In the genomic region with DNA sequence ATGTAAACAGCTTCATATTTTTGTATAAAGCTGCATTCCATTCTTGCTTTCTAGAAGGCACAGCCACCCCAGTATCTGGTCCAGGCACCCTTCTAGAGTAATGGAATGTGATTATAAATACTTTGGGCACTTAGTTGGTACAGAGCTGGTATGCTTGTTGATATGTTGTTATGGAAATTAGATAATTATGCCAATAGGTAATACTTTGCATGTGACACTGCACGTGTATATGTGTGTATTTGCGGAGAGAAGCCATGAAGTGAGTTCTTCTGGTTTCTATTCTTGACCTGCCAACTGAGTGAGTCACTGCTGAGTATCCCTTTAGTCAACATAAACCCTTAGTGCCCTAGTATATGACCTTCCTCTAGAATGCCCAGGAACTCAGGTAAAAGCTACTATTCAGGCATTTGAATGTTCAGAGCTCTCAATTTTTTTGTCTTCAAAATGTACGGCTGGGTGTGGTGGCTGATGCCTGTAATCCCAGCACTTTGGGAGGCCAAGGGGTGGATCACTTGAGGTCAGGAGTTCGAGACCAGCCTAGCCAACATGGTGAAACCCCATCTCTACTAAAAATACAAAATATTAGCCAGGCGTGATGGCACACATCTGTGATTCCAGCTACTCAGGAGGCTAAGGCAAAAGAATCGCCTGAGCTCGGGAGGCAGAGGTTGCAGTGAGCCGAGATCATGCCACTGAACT, we compare ENCODE assay signal across 1 cellular context.
A peak's percentile ranks its signal among the peaks of the same experiment; 100 is the strongest.
TF ChIP-seq lines count a peak whose summit lies in the region.

No MANE protein-coding gene starts in this region.

TF ChIP-seq in SK-N-SH, 30 proteins besides CTCF, POLR2A, EP300 and RAD21:
- TF ChIP-seq SMC3 (IDR thresholded peaks at IDR 0.05; ENCODE audit: low read depth, low read length) = no peak
- no peak for TF ChIP-seq GABPA (IDR thresholded peaks at IDR 0.05; ENCODE audit: low read depth)
- TF ChIP-seq SIN3A (IDR thresholded peaks at IDR 0.05; ENCODE audit: borderline replicate concordance, low read depth, low read length) = no peak
- TF ChIP-seq, protein P1, sequence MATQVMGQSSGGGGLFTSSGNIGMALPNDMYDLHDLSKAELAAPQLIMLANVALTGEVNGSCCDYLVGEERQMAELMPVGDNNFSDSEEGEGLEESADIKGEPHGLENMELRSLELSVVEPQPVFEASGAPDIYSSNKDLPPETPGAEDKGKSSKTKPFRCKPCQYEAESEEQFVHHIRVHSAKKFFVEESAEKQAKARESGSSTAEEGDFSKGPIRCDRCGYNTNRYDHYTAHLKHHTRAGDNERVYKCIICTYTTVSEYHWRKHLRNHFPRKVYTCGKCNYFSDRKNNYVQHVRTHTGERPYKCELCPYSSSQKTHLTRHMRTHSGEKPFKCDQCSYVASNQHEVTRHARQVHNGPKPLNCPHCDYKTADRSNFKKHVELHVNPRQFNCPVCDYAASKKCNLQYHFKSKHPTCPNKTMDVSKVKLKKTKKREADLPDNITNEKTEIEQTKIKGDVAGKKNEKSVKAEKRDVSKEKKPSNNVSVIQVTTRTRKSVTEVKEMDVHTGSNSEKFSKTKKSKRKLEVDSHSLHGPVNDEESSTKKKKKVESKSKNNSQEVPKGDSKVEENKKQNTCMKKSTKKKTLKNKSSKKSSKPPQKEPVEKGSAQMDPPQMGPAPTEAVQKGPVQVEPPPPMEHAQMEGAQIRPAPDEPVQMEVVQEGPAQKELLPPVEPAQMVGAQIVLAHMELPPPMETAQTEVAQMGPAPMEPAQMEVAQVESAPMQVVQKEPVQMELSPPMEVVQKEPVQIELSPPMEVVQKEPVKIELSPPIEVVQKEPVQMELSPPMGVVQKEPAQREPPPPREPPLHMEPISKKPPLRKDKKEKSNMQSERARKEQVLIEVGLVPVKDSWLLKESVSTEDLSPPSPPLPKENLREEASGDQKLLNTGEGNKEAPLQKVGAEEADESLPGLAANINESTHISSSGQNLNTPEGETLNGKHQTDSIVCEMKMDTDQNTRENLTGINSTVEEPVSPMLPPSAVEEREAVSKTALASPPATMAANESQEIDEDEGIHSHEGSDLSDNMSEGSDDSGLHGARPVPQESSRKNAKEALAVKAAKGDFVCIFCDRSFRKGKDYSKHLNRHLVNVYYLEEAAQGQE (IDR thresholded peaks at IDR 0.05; ENCODE audit: low read depth, low read length) = no peak
- TF ChIP-seq, protein P2, sequence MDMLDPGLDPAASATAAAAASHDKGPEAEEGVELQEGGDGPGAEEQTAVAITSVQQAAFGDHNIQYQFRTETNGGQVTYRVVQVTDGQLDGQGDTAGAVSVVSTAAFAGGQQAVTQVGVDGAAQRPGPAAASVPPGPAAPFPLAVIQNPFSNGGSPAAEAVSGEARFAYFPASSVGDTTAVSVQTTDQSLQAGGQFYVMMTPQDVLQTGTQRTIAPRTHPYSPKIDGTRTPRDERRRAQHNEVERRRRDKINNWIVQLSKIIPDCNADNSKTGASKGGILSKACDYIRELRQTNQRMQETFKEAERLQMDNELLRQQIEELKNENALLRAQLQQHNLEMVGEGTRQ (IDR thresholded peaks at IDR 0.05; ENCODE audit: borderline replicate concordance, low read depth, low read length) = no peak
- peak; percentile 82 for TF ChIP-seq MEF2A (IDR thresholded peaks at IDR 0.05; ENCODE audit: borderline replicate concordance, low read depth)
- TF ChIP-seq RFX5 (IDR thresholded peaks at IDR 0.05; ENCODE audit: low read length) = no peak
- TF ChIP-seq TCF12 (IDR thresholded peaks at IDR 0.05) = peak; percentile 65; the same call in 1 of the 2 replicates
- TF ChIP-seq POLR2AphosphoS5 (IDR thresholded peaks at IDR 0.05; ENCODE audit: low read depth, low read length) = peak; percentile 24; the same call in 1 of the 2 replicates
- TF ChIP-seq EZH2phosphoT487 (IDR thresholded peaks at IDR 0.05; ENCODE audit: borderline replicate concordance, low read depth) = no peak
- peak; percentile 68 for TF ChIP-seq JUND (IDR thresholded peaks at IDR 0.05)
- TF ChIP-seq RXRA (IDR thresholded peaks at IDR 0.05; ENCODE audit: borderline replicate concordance, low read depth) = peak; percentile 72; the same call in 1 of the 2 replicates
- peak; percentile 85 for TF ChIP-seq FOSL2 (IDR thresholded peaks at IDR 0.05; ENCODE audit: borderline replicate concordance, low read depth)
- TF ChIP-seq, protein P3, sequence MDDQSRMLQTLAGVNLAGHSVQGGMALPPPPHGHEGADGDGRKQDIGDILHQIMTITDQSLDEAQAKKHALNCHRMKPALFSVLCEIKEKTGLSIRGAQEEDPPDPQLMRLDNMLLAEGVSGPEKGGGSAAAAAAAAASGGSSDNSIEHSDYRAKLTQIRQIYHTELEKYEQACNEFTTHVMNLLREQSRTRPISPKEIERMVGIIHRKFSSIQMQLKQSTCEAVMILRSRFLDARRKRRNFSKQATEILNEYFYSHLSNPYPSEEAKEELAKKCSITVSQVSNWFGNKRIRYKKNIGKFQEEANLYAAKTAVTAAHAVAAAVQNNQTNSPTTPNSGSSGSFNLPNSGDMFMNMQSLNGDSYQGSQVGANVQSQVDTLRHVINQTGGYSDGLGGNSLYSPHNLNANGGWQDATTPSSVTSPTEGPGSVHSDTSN (IDR thresholded peaks at IDR 0.05) = peak; percentile 42; the same call in 1 of the 2 replicates
- TF ChIP-seq CHD2 (IDR thresholded peaks at IDR 0.05; ENCODE audit: low read length, partially characterized antibody) = no peak
- no peak for TF ChIP-seq TEAD4 (IDR thresholded peaks at IDR 0.05; ENCODE audit: borderline replicate concordance, insufficient read depth)
- TF ChIP-seq, protein P4, sequence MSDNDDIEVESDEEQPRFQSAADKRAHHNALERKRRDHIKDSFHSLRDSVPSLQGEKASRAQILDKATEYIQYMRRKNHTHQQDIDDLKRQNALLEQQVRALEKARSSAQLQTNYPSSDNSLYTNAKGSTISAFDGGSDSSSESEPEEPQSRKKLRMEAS (IDR thresholded peaks at IDR 0.05; ENCODE audit: low read depth) = peak; percentile 67; the same call in 1 of the 2 replicates
- peak; percentile 55; the same call in 1 of the 2 replicates for TF ChIP-seq NFIC (IDR thresholded peaks at IDR 0.05; ENCODE audit: borderline replicate concordance)
